ENCODE assay signal across 1 cellular context in the genomic region with DNA sequence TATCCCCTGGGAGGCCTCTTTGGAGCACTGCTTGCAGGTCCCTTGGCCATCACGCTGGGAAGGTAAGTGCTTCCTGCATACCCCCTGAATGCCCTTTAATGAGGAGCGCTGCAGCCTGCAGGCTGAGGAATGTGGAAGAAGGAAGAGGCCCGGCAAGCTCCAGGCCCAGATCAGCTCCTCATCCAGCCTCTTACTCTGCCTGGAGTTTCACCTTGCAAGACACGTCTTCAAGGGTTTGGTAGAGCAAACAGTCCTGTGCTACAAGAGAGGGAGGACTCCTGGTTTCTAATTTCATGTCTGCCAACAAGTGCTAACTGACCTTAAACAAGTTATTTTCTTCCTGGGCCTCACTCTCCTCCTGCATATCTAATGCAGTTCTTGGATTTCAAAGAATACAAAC.
TF ChIP-seq lines count a peak whose summit lies in the region.

No MANE protein-coding gene starts in this region.

TF ChIP-seq in H1, 55 proteins besides CTCF, POLR2A, EP300 and RAD21:
- TF ChIP-seq, protein P1, sequence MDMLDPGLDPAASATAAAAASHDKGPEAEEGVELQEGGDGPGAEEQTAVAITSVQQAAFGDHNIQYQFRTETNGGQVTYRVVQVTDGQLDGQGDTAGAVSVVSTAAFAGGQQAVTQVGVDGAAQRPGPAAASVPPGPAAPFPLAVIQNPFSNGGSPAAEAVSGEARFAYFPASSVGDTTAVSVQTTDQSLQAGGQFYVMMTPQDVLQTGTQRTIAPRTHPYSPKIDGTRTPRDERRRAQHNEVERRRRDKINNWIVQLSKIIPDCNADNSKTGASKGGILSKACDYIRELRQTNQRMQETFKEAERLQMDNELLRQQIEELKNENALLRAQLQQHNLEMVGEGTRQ (IDR thresholded peaks at IDR 0.05; ENCODE audit: low read length): no peak
- no peak for TF ChIP-seq MAFK (IDR thresholded peaks at IDR 0.05; ENCODE audit: low read depth, low read length)
- no peak for TF ChIP-seq JUND (IDR thresholded peaks at IDR 0.05; ENCODE audit: low read length)
- no peak for TF ChIP-seq GTF2F1 (IDR thresholded peaks at IDR 0.05; ENCODE audit: borderline replicate concordance, low read depth, low read length)
- no peak for TF ChIP-seq CREB1 (IDR thresholded peaks at IDR 0.05)
- TF ChIP-seq EZH2 (IDR thresholded peaks at IDR 0.05; ENCODE audit: low read depth, low read length, severe bottlenecking): no peak
- no peak for TF ChIP-seq YY1 (IDR thresholded peaks at IDR 0.05; ENCODE audit: low read depth, low read length)
- TF ChIP-seq CHD1 (IDR thresholded peaks at IDR 0.05; ENCODE audit: low read depth, low read length): no peak
- no peak for TF ChIP-seq HDAC6 (IDR thresholded peaks at IDR 0.05; ENCODE audit: low read depth, low read length)
- no peak for TF ChIP-seq CBX8 (IDR thresholded peaks at IDR 0.05; ENCODE audit: borderline replicate concordance, low read depth, low read length)
- no peak for TF ChIP-seq RBBP5 (IDR thresholded peaks at IDR 0.05; ENCODE audit: borderline replicate concordance, low read depth, low read length)
- TF ChIP-seq NRF1 (IDR thresholded peaks at IDR 0.05; ENCODE audit: low read depth, low read length): no peak
- no peak for TF ChIP-seq CHD2 (IDR thresholded peaks at IDR 0.05; ENCODE audit: low read length)
- no peak for TF ChIP-seq SP1 (IDR thresholded peaks at IDR 0.05; ENCODE audit: low read depth, low read length)
- TF ChIP-seq ATF3 (IDR thresholded peaks at IDR 0.05; ENCODE audit: insufficient read depth, low read depth, low read length): no peak
- TF ChIP-seq SIX5 (IDR thresholded peaks at IDR 0.05; ENCODE audit: low read depth, low read length): no peak
- TF ChIP-seq SP2 (IDR thresholded peaks at IDR 0.05; ENCODE audit: low read length): no peak
TF ChIP-seq in H1: peak in this region for 0.
